In the genomic region with DNA sequence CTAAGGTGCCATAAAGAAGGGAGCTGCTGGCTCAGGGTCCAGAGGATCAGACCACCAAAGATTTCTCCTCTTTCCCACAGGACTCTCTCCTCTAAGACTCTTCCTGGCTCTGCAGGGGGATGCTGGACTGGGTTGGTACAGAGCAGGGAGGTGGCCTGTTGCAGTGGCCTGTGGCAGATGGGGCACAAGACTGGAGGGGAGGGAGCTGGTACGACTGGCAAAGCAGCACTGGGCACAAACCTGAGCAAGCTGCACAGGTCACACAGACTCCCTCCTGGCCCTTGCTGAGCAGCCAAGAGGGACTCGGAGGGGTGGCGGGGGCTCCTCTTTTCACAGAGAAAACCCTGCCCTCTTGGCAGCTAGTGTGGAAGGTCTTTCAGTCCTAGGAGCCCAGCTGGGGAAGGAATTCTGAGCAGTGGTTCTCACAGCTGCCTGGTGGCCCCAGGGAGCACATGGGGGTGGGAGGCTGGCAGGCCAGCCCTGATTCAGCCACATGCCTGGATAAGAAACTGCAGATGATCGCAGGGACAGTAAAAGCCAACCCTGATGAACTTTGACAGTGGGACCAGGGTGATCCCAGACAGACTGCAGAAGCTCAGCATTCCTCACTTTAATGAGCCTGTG, we compare ENCODE assay signal across 14 cellular contexts. TPM values are rescaled to one million over a fixed set of nuclear protein-coding genes. Genes with fewer than 3 reads are reported as not detected.
A peak's percentile ranks its signal among the peaks of the same experiment; 100 is the strongest.
DNase-seq lines count a peak whose midpoint lies in the region; ATAC-seq and TF ChIP-seq lines count a peak whose summit lies in the region.
"Had no signal": no experiment of that assay in that cellular context is flagged by ENCODE, and none has a peak within 500 bp of the region (broad histone marks: within the 10 kb centered on the region; RNA-seq: fewer than 3 reads in every experiment).

No MANE protein-coding gene starts in this region.

- no peak for TF ChIP-seq CTCF in AG10803 (conservative IDR thresholded peaks at IDR 0.05; ENCODE audit: low read length)
- no peak for TF ChIP-seq CTCF in choroid plexus epithelial cell (conservative IDR thresholded peaks at IDR 0.05; ENCODE audit: low read depth, low read length)
- TF ChIP-seq CTCF in Peyer's patch (IDR thresholded peaks at IDR 0.05) = no peak
- no peak for TF ChIP-seq CTCF in psoas muscle (IDR thresholded peaks at IDR 0.05)

- no peak overlapping the region for H3K4me3 ChIP-seq in AG10803 (ENCODE audit: low read length)
- H3K4me3 ChIP-seq in choroid plexus epithelial cell (ENCODE audit: low read depth, low read length) = no peak overlapping the region
- no peak overlapping the region for H3K4me3 ChIP-seq in Peyer's patch
- no peak overlapping the region for H3K4me3 ChIP-seq in psoas muscle

- no peaks in the 10 kb centered on the region for H3K9me3 ChIP-seq in Peyer's patch
- no peaks in the 10 kb centered on the region for H3K9me3 ChIP-seq in psoas muscle

- peaks cover 0 to 18% (median 0%) of the 10 kb centered on the region in 4 donors for H3K4me1 ChIP-seq in Peyer's patch
- H3K4me1 ChIP-seq in psoas muscle = peaks cover 4% of the 10 kb centered on the region

- H3K27me3 ChIP-seq in Peyer's patch (no peaks in the 10 kb centered on the region), psoas muscle (ENCODE audit: insufficient read depth in 3 of 3, low read length in 2 of 3) (peaks cover 0 to 31% (median 0%) of the 10 kb centered on the region in 3 donors)

- DNase-seq in AG10803 (ENCODE audit: low read depth) (peak; percentile 9), EH (ENCODE audit: low read depth) (peak; percentile 32), choroid plexus epithelial cell (ENCODE audit: low read depth) (peak; percentile 15), myocyte (ENCODE audit: low read depth) (peak; percentile 68), HUDEP-2 (lab: John Stamatoyannopoulos, UW; ENCODE audit: unreplicated experiment in 76 of 76) (no peak), Peyer's patch (no peak), psoas muscle (no peak)
- DNase-seq: CD8-positive, alpha-beta T cell; NCI-H1436 treated with DMSO at 0.1 percent for 48 hours; NCI-H2081 treated with DMSO at 0.1 percent for 48 hours; NCI-H226; NCI-H526 had no signal

- H3K27ac ChIP-seq in Peyer's patch (no peak overlapping the region), psoas muscle (no peak overlapping the region)
- H3K27ac ChIP-seq: RWPE1 had no signal

- TF ChIP-seq POLR2A in Peyer's patch (IDR thresholded peaks at IDR 0.05) = no peak

- intact Hi-C loops in psoas muscle (cut with DNase I) = no loop called here

- 27 to 44% (median 29%) methylated on average over 4 of the region's 4 CpGs for WGBS in psoas muscle, 3 donors

- H3K36me3 ChIP-seq in Peyer's patch (peaks cover 0 to 51% (median 0%) of the 10 kb centered on the region in 3 donors), psoas muscle (ENCODE audit: insufficient read depth in 1 of 2, low read depth in 1 of 2) (no peaks in the 10 kb centered on the region)

- ATAC-seq in HG03095 (IDR thresholded peaks at IDR 0.05; ENCODE audit: unreplicated experiment) (no peak), psoas muscle (no peak)
- ATAC-seq: CD8-positive, alpha-beta T cell had no signal

RNA-seq across cellular contexts. Expression of a gene that starts 32.4 kb away (rescaled TPM):
- total RNA-seq in myocyte (121 and 137 TPM in 2 replicates), Peyer's patch (100 to 1,000 TPM in 3 of 4 donors, 10 to 100 TPM in 1; 97.4 to 257 (median 143) TPM), psoas muscle (100 to 1,000 TPM in 2 of 4 donors, 10 to 100 TPM in 2; 75.5 to 158 (median 99.8) TPM)
- polyA plus RNA-seq in myocyte (2012) = 87.1 TPM
- polyA plus RNA-seq in psoas muscle = 100 to 1,000 TPM in 1 of 3 donors, 10 to 100 TPM in 2; 77.4 to 101 (median 95.4) TPM

Comparison
In these comparisons a context has a peak if more than half of its experiments do, and no peak if none do; other contexts are left out.
1. DNase-seq: peak in AG10803 (single experiment), EH (single experiment), choroid plexus epithelial cell (single experiment) and myocyte (single experiment); none in HUDEP-2 (0 of 76), Peyer's patch (0 of 3) and psoas muscle (0 of 2).